ENCODE assay signal across 17 cellular contexts in the genomic region with DNA sequence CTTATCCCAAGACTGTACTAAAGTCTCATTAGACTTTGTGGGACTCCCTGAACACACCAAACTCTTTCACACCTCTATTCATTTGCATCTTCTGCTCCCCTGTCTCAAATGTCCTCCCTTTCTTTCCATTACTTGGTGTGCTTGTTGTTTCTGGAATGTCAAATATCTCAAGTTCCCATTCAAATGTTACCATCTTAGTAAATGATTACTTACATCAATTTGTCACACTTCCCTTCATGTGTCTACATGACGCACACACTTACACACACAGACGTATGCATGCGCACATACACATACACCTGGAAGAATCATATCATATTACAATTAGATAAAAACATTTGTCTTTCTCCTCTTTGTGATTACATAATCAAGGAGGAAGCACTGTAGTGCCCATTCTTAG.
DNase-seq lines count a peak whose midpoint lies in the region; ATAC-seq and TF ChIP-seq lines count a peak whose summit lies in the region.
"Had no signal": no experiment of that assay in that cellular context is flagged by ENCODE, and none has a peak within 500 bp of the region (broad histone marks: within the 10 kb centered on the region; RNA-seq: fewer than 3 reads in every experiment).

No MANE protein-coding gene starts in this region.

- no peaks in the 10 kb centered on the region for H3K36me3 ChIP-seq in osteoblast (ENCODE audit: insufficient read depth, low read length)
- H3K36me3 ChIP-seq: HAP-1 had no signal

- no peaks in the 10 kb centered on the region for H3K27me3 ChIP-seq in osteoblast (ENCODE audit: insufficient read depth, low read length)

- no peak overlapping the region for H3K27ac ChIP-seq in osteoblast (ENCODE audit: low read depth, low read length)
- H3K27ac ChIP-seq: 22Rv1 had no signal

- H3K79me2 ChIP-seq in osteoblast (ENCODE audit: insufficient read depth, low read length), result no peaks in the 10 kb centered on the region

- H3K4me1 ChIP-seq in osteoblast (ENCODE audit: insufficient read depth, low read length), result no peaks in the 10 kb centered on the region
- H3K4me1 ChIP-seq: Caco-2, HAP-1 had no signal

- H3K9me3 ChIP-seq in osteoblast (ENCODE audit: low read depth, low read length), result no peaks in the 10 kb centered on the region
- H3K9me3 ChIP-seq: Caco-2, HAP-1 had no signal

- no peak overlapping the region for H2AFZ ChIP-seq in osteoblast (ENCODE audit: low read length)

- in situ Hi-C loops in G401 (cut with HindIII; ENCODE audit: low sequenced_read_pairs), result no loop called here

- no peak overlapping the region for H3K4me3 ChIP-seq in osteoblast (ENCODE audit: insufficient read depth, low read length)
- H3K4me3 ChIP-seq: HAP-1 had no signal

- H4K20me1 ChIP-seq in osteoblast (ENCODE audit: insufficient read depth, low read length), result no peaks in the 10 kb centered on the region

- H3K4me2 ChIP-seq in osteoblast (ENCODE audit: insufficient read depth, low read length), result no peak overlapping the region

- no peak for TF ChIP-seq CTCF in osteoblast (IDR thresholded peaks at IDR 0.05; ENCODE audit: extremely low read depth, low read depth, low read length)

- DNase-seq in DMS53 (lab: John Stamatoyannopoulos, UW) (peak; percentile 4), DMS53 treated with DMSO at 0.1 percent for 48 hours (lab: John Stamatoyannopoulos, UW; ENCODE audit: unreplicated experiment) (no peak), kidney tubule cell (ENCODE audit: low spot score) (peak; percentile 56), osteoblast (ENCODE audit: insufficient read length, low spot score, missing footprints) (peak; percentile 3), G401 (ENCODE audit: low spot score) (no peak), 8988T (no peak)
- DNase-seq: C1 segment of cervical spinal cord; Caco-2; CD4-positive, CD25-positive, alpha-beta regulatory T cell; CD8-positive, alpha-beta T cell; DMS153; DMS79 treated with DMSO at 0.1 percent for 48 hours; GOT3; HFFc6 had no signal

- ATAC-seq in HG03521 (IDR thresholded peaks at IDR 0.05; ENCODE audit: unreplicated experiment), result no peak
- ATAC-seq: CD8-positive, alpha-beta T cell had no signal

Comparison
In these comparisons a context has a peak if more than half of its experiments do, and no peak if none do; other contexts are left out.
1. DNase-seq: peak in DMS53 (single experiment), kidney tubule cell (single experiment) and osteoblast (single experiment); none in DMS53 treated with DMSO at 0.1 percent for 48 hours (single experiment), G401 (single experiment) and 8988T (single experiment).